Comparison of ENCODE assay signal across 9 cellular contexts in genomic region chr12:108690799-108691153, GRCh38. TPM values are rescaled to one million over a fixed set of nuclear protein-coding genes. Genes with fewer than 3 reads are reported as not detected.
A peak's percentile ranks its signal among the peaks of the same experiment; 100 is the strongest.
DNase-seq lines count a peak whose midpoint lies in the region; ATAC-seq, FAIRE-seq and TF ChIP-seq lines count a peak whose summit lies in the region.
"Had no signal": no experiment of that assay in that cellular context is flagged by ENCODE, and none has a peak within 500 bp of the region (broad histone marks: within the 10 kb centered on the region; RNA-seq: fewer than 3 reads in every experiment).

No MANE protein-coding gene starts in this region.

- H3K27me3 Mint-ChIP-seq in astrocyte (ENCODE audit: low read depth, unreplicated experiment) (no peaks in the 10 kb centered on the region), mesothelial cell of epicardium (ENCODE audit: low read depth) (no peaks in the 10 kb centered on the region)

- peaks cover 7% of the 10 kb centered on the region for H4K20me1 ChIP-seq in astrocyte (ENCODE audit: insufficient read depth, low read length)

- no peak for TF ChIP-seq RAD21 in A549 (conservative IDR thresholded peaks at IDR 0.05 in 1 of 2, IDR thresholded peaks at IDR 0.05 in 1 of 2)

- no peak; a peak in 1 of 6 replicates for ATAC-seq in A549

- H3K4me3 Mint-ChIP-seq in astrocyte (ENCODE audit: unreplicated experiment) (peak overlapping the region; percentile 30), mesothelial cell of epicardium (no peak overlapping the region)

- H3K27ac ChIP-seq in A549 (peak overlapping the region; percentile 91), astrocyte (ENCODE audit: low read depth, low read length) (peak overlapping the region; percentile 99)

- TF ChIP-seq EP300 in A549 (IDR thresholded peaks at IDR 0.05) = no peak

- H3K36me3 ChIP-seq in astrocyte (ENCODE audit: insufficient read depth, low read length) = peaks cover 15% of the 10 kb centered on the region

- TF ChIP-seq CTCF in A549 (IDR thresholded peaks at IDR 0.05) (no peak), HFF-Myc (IDR thresholded peaks at IDR 0.05; ENCODE audit: low read depth, low read length, missing control alignments) (no peak), astrocyte (IDR thresholded peaks at IDR 0.05; ENCODE audit: insufficient read depth, low read depth, low read length) (no peak), mesothelial cell of epicardium (IDR thresholded peaks at IDR 0.05; ENCODE audit: unreplicated experiment) (no peak)

- no peak for DNase-seq in A549 (ENCODE audit: low read depth in 1 of 2, low spot score in 1 of 2)
- DNase-seq in HFF-Myc (ENCODE audit: extremely low read depth, low read depth) = no peak
- DNase-seq in astrocyte (ENCODE audit: low read depth) = no peak
- no peak for DNase-seq in mesothelial cell of epicardium (ENCODE audit: low spot score in 2 of 2, unreplicated experiment in 2 of 2)
- DNase-seq in D341Med (ENCODE audit: low spot score) = no peak
- DNase-seq in T-helper 9 cell = no peak
- no peak for DNase-seq in NOMO-1 treated with dmso at 0.1 percent for 144 hours (lab: John Stamatoyannopoulos, UW; ENCODE audit: unreplicated experiment)
- DNase-seq in ureter (ENCODE audit: low spot score) = no peak
- DNase-seq: cortex of kidney had no signal

- CTCF ChIA-PET in A549 (lab: Yijun Ruan, JAX) = interaction anchor here (0.6 to 13.5 kb wide), 13 partner anchors 7 to 260 kb away, joined by 3 to 127 read pairs (median 5); no protein-coding TSS in a partner anchor

- WGBS in A549 (ENCODE audit: missing lambda C conversion rate) = 41% methylated on average over 2 of the region's 2 CpGs

- H3K4me2 ChIP-seq in A549 = peak overlapping the region; percentile 92
- H3K4me2 ChIP-seq in astrocyte (ENCODE audit: low read length) = peak overlapping the region; percentile 84

- peaks cover 71% of the 10 kb centered on the region for H3K4me1 ChIP-seq in A549
- H3K4me1 ChIP-seq in astrocyte (ENCODE audit: insufficient read depth, low read length) = peaks cover 68% of the 10 kb centered on the region

- FAIRE-seq in A549 (lab: Jason Lieb, UNC) (no peak), astrocyte (lab: Jason Lieb, UNC) (no peak)

- no peaks in the 10 kb centered on the region for H3K27me3 ChIP-seq in astrocyte (ENCODE audit: insufficient read depth, low read length)

- no peaks in the 10 kb centered on the region for H3K9me3 ChIP-seq in A549
- no peaks in the 10 kb centered on the region for H3K9me3 ChIP-seq in astrocyte (ENCODE audit: insufficient read depth, low read depth, low read length)

- H3K9ac ChIP-seq in astrocyte (ENCODE audit: low read length) = peak overlapping the region; percentile 88

- H2AFZ ChIP-seq in astrocyte (ENCODE audit: low read depth, low read length) = no peak overlapping the region

- H3K4me3 ChIP-seq in A549 (peak overlapping the region; percentile 37), HFF-Myc (replicated peaks; ENCODE audit: low read depth, low read length) (peak overlapping the region; percentile 31), astrocyte (ENCODE audit: insufficient read depth, low read depth, low read length) (peak overlapping the region; percentile 31)

- H3K79me2 ChIP-seq in astrocyte (ENCODE audit: insufficient read depth, low read length) = peaks cover 94% of the 10 kb centered on the region

- no peak for TF ChIP-seq POLR2A in A549 (IDR thresholded peaks at IDR 0.05; ENCODE audit: low read length)

- POLR2A ChIA-PET in A549 (lab: Yijun Ruan, JAX) = interaction anchor here (0.6 to 2.5 kb wide), 4 partner anchors 26 to 40 kb away, joined by 3 to 8 read pairs (median 4); no protein-coding TSS in a partner anchor

- H3K27ac Mint-ChIP-seq in astrocyte (ENCODE audit: unreplicated experiment) (peak overlapping the region; percentile 97), mesothelial cell of epicardium (peak overlapping the region; percentile 94)

- peaks cover 15% of the 10 kb centered on the region for H3K36me3 Mint-ChIP-seq in astrocyte (ENCODE audit: low read depth, unreplicated experiment)
- H3K36me3 Mint-ChIP-seq in mesothelial cell of epicardium = no peaks in the 10 kb centered on the region

- H3K4me1 Mint-ChIP-seq in astrocyte (ENCODE audit: low read depth, unreplicated experiment) = peaks cover 73% of the 10 kb centered on the region
- peaks cover 60% of the 10 kb centered on the region for H3K4me1 Mint-ChIP-seq in mesothelial cell of epicardium

- H3K9me3 Mint-ChIP-seq in astrocyte (ENCODE audit: unreplicated experiment) (no peaks in the 10 kb centered on the region), mesothelial cell of epicardium (no peaks in the 10 kb centered on the region)

TF ChIP-seq in A549, 52 proteins besides CTCF, POLR2A, EP300 and RAD21:
- TF ChIP-seq POLR2AphosphoS2 (conservative IDR thresholded peaks at IDR 0.05; ENCODE audit: low read length) (no peak), NFE2L2 (conservative IDR thresholded peaks at IDR 0.05; ENCODE audit: low read length) (no peak), USF2 (IDR thresholded peaks at IDR 0.05) (no peak), MAX (IDR thresholded peaks at IDR 0.05) (no peak), MYC (IDR thresholded peaks at IDR 0.05; ENCODE audit: borderline replicate concordance, low read length) (no peak), ELK1 (IDR thresholded peaks at IDR 0.05; ENCODE audit: low read depth, low read length) (no peak), ZC3H11A (IDR thresholded peaks at IDR 0.05) (no peak), JUNB (IDR thresholded peaks at IDR 0.05) (no peak), HOXB13 (CRISPR knock-in tag; IDR thresholded peaks at IDR 0.05; ENCODE audit: low read depth) (no peak), EHF (CRISPR knock-in tag; IDR thresholded peaks at IDR 0.05) (no peak), KDM5A (IDR thresholded peaks at IDR 0.05) (no peak), MAFK (IDR thresholded peaks at IDR 0.05; ENCODE audit: partially characterized antibody) (no peak), REST (IDR thresholded peaks at IDR 0.05) (no peak), KDM1A (IDR thresholded peaks at IDR 0.05; ENCODE audit: low read depth) (no peak)

RNA-seq across cellular contexts. Expression of gene CORO1C, which starts 40.5 kb away (rescaled TPM):
- polyA plus RNA-seq in A549 (2011; rRNA removed) = 245 and 296 TPM in 2 replicates
- 158 and 173 TPM in 2 replicates for polyA plus RNA-seq in A549 (2012; cell fraction: cytosol; rRNA removed)
- polyA plus RNA-seq in A549 (2012; cell fraction: nucleus; rRNA removed) = 116 and 183 TPM in 2 replicates
- 165 to 189 TPM (median 166 TPM) in 3 replicates for polyA plus RNA-seq in A549 (2017; fragmentation: RNase III; extraction: RNeasy Plus Mini Kit Qiagen cat#74134 plus additional on column Dnase treatment)
- 601 and 684 TPM in 2 replicates for polyA minus RNA-seq in A549 (2011; rRNA and poly(A)+ RNA removed)
- total RNA-seq in astrocyte = 364 and 391 TPM in 2 replicates
- 61.8 to 65.3 TPM (median 64.8 TPM) in 3 replicates for total RNA-seq in mesothelial cell of epicardium
- total RNA-seq in ureter = 167 TPM

RNA-seq across cellular contexts. Expression of gene SELPLG, which starts 57.1 kb away (rescaled TPM):
- 0.17 and 0.24 TPM in 2 replicates for polyA plus RNA-seq in A549 (2011; rRNA removed)
- 0.30 and 0.49 TPM in 2 replicates for polyA plus RNA-seq in A549 (2012; cell fraction: cytosol; rRNA removed)
- polyA plus RNA-seq in A549 (2012; cell fraction: nucleus; rRNA removed) = 1.2 and 1.3 TPM in 2 replicates
- 0.43 to 0.67 TPM (median 0.65 TPM) in 3 replicates for polyA plus RNA-seq in A549 (2017; fragmentation: RNase III; extraction: RNeasy Plus Mini Kit Qiagen cat#74134 plus additional on column Dnase treatment)
- polyA minus RNA-seq in A549 (2011; rRNA and poly(A)+ RNA removed) = 0.19 TPM in 1 of 2 replicates, not detected in the other
- total RNA-seq in astrocyte = 4.9 and 5.8 TPM in 2 replicates
- 0.33 to 0.47 TPM in 2 of 3 replicates, not detected in the other for total RNA-seq in mesothelial cell of epicardium
- 4.3 TPM for total RNA-seq in ureter
